Comparison of ENCODE assay signal across 21 cellular contexts in the genomic region with DNA sequence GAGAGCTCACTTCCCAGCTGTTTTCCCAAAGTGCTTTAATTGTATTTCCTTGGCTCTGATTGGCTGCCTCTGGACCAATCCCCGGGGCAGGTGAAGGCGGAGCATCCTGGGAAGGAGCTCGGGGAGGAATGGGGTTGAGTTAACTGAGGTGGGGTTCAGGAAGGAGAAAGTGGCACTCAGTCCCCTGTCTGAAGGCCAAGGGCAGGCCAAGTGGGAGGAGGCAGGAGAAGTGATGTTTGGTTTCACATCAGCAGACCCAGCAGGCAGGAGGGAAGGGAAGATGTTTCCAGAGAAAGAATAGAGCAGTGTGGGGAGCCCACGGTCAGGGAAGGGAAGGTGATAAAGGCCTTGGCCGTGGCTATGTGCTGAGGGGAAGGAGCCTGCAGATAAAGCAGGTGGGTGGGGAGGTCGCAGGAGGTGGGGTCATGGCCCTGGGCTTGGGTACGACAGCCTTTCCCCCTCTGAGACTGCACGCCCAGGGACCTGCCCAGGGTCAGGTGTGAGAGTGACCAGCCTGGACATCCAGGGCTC. TPM values are rescaled to one million over a fixed set of nuclear protein-coding genes. Genes with fewer than 3 reads are reported as not detected.
DNase-seq lines count a peak whose midpoint lies in the region; ATAC-seq and TF ChIP-seq lines count a peak whose summit lies in the region.
"Had no signal": no experiment of that assay in that cellular context is flagged by ENCODE, and none has a peak within 500 bp of the region (broad histone marks: within the 10 kb centered on the region; RNA-seq: fewer than 3 reads in every experiment).

No MANE protein-coding gene starts in this region.

- peaks cover 62% of the 10 kb centered on the region for H3K4me1 Mint-ChIP-seq in activated CD4-positive, alpha-beta T cell treated with anti-CD3 and anti-CD28 coated beads, Interleukin-2, amount 10 ng/mL, durations not matched to agents 7 days and 5 days
- peaks cover 70 to 76% (median 71%) of the 10 kb centered on the region in 3 donors for H3K4me1 Mint-ChIP-seq in T-cell

- intact Hi-C loops in testis (cut with DNase I; ENCODE audit: low total_unique reads) = no loop called here

- no peak overlapping the region for H3K4me3 ChIP-seq in testis
- H3K4me3 ChIP-seq: colonic mucosa, left ventricle myocardium inferior, skin epidermis, thoracic aorta had no signal

- H3K27ac ChIP-seq in testis = no peak overlapping the region
- H3K27ac ChIP-seq: colonic mucosa, left ventricle myocardium inferior, skin epidermis, thoracic aorta had no signal

- peak overlapping the region; percentile 61 for H3K27ac Mint-ChIP-seq in activated CD4-positive, alpha-beta T cell treated with anti-CD3 and anti-CD28 coated beads, Interleukin-2, amount 10 ng/mL, durations not matched to agents 7 days and 5 days
- H3K27ac Mint-ChIP-seq in T-cell = peak overlapping the region; percentile 68 to 91
- H3K27ac Mint-ChIP-seq: activated naive CD4-positive, alpha-beta T cell treated with anti-CD3 and anti-CD28 coated beads for 36 hours had no signal

- H3K9me3 ChIP-seq in testis = no peaks in the 10 kb centered on the region
- H3K9me3 ChIP-seq: colonic mucosa, left ventricle myocardium inferior, thoracic aorta had no signal

- WGBS in testis, 2 donors = 43 to 50% methylated on average over 8 of the region's 8 CpGs

- no peak for TF ChIP-seq POLR2A in testis (IDR thresholded peaks at IDR 0.05)

- H3K27me3 ChIP-seq in testis = no peaks in the 10 kb centered on the region
- H3K27me3 ChIP-seq: colonic mucosa had no signal

- no peaks in the 10 kb centered on the region for H3K36me3 ChIP-seq in testis (ENCODE audit: low read depth, missing control alignments)
- H3K36me3 ChIP-seq: colonic mucosa had no signal

- in situ Hi-C loops in KBM-7 (cut with MboI; ENCODE audit: low pct_unique_long_range_greater_than_20kb, low sequenced_read_pairs) = loop anchor here (25.0 kb wide), 2 partner anchors 312 to 437 kb away; a partner anchor contains a TSS

- ATAC-seq in T-cell (replicated peaks in 1 of 4) (no peak), GM19395 (IDR thresholded peaks at IDR 0.05; ENCODE audit: unreplicated experiment) (no peak)

- CTCF ChIA-PET in activated CD4-positive, alpha-beta T cell treated with anti-CD3 and anti-CD28 coated beads, Interleukin-2, amount 10 ng/mL, durations not matched to agents 7 days and 5 days (lab: Charles Lee) = interaction anchor here (10.6 kb wide), 1 partner anchor 9 kb away, joined by 76 read pairs; no protein-coding TSS in a partner anchor
- CTCF ChIA-PET in T-cell (lab: Charles Lee) = interaction anchor here in 1 of 2 donors (1.1 kb wide), 1 partner anchor 10 kb away, joined by 3 read pairs; no protein-coding TSS in a partner anchor

- H3K36me3 Mint-ChIP-seq in activated CD4-positive, alpha-beta T cell treated with anti-CD3 and anti-CD28 coated beads, Interleukin-2, amount 10 ng/mL, durations not matched to agents 7 days and 5 days (ENCODE audit: low read depth) = peaks cover 13% of the 10 kb centered on the region
- H3K36me3 Mint-ChIP-seq in T-cell = peaks cover 11% of the 10 kb centered on the region

- no peaks in the 10 kb centered on the region for H3K9me3 Mint-ChIP-seq in activated CD4-positive, alpha-beta T cell treated with anti-CD3 and anti-CD28 coated beads, Interleukin-2, amount 10 ng/mL, durations not matched to agents 7 days and 5 days
- H3K9me3 Mint-ChIP-seq in T-cell = no peaks in the 10 kb centered on the region
- H3K9me3 Mint-ChIP-seq: activated naive CD4-positive, alpha-beta T cell treated with anti-CD3 and anti-CD28 coated beads for 36 hours had no signal

- no peak for TF ChIP-seq CTCF in testis (IDR thresholded peaks at IDR 0.05)

- H3K27me3 Mint-ChIP-seq in activated CD4-positive, alpha-beta T cell treated with anti-CD3 and anti-CD28 coated beads, Interleukin-2, amount 10 ng/mL, durations not matched to agents 7 days and 5 days = no peaks in the 10 kb centered on the region
- H3K27me3 Mint-ChIP-seq in T-cell = no peaks in the 10 kb centered on the region

- peaks cover 45% of the 10 kb centered on the region for H3K4me1 ChIP-seq in testis

- no peak overlapping the region for H3K4me3 Mint-ChIP-seq in activated CD4-positive, alpha-beta T cell treated with anti-CD3 and anti-CD28 coated beads, Interleukin-2, amount 10 ng/mL, durations not matched to agents 7 days and 5 days
- H3K4me3 Mint-ChIP-seq in T-cell = peak overlapping the region in 1 of 3 donors; percentile 79
- H3K4me3 Mint-ChIP-seq: activated naive CD4-positive, alpha-beta T cell treated with anti-CD3 and anti-CD28 coated beads for 36 hours had no signal

- no peak for DNase-seq in activated CD4-positive, alpha-beta T cell treated with anti-CD3 and anti-CD28 coated beads, Interleukin-2, amount 10 ng/mL, durations not matched to agents 7 days and 5 days
- no peak for DNase-seq in activated CD4-positive, alpha-beta T cell treated with anti-CD3 and anti-CD28 coated beads, Interleukin-2, amount 50 U/mL, for 1 hour
- DNase-seq in T-cell = no peak
- peak; percentile 72 for DNase-seq in iPS-NIHi11 (ENCODE audit: low spot score)
- DNase-seq in testis = peak; percentile 45
- DNase-seq in KBM-7 = no peak
- DNase-seq in NCI-H2107 (lab: John Stamatoyannopoulos, UW) = no peak
- DNase-seq: activated CD4-positive, alpha-beta T cell treated with anti-CD3 and anti-CD28 coated beads for 1 hour; activated naive CD4-positive, alpha-beta T cell treated with anti-CD3 and anti-CD28 coated beads for 36 hours; colonic mucosa; Kasumi-1; left ventricle myocardium inferior; NCI-H1417; NCI-H226; OCI-M1; stimulated activated CD4-positive, alpha-beta T cell treated with anti-CD3 and anti-CD28 coated beads, Interleukin-4, amount 100 ng/mL, for 4 hours; stimulated activated CD8-positive, alpha-beta memory T cell treated with anti-CD3 and anti-CD28 coated beads, Interleukin-4, amount 100 ng/mL, for 48 hours had no signal

- POLR2A ChIA-PET in activated CD4-positive, alpha-beta T cell treated with anti-CD3 and anti-CD28 coated beads, Interleukin-2, amount 10 ng/mL, durations not matched to agents 7 days and 5 days (lab: Charles Lee) = no interaction called here
- POLR2A ChIA-PET in T-cell (lab: Charles Lee) = interaction anchor here in 1 of 2 donors (0.6 kb wide), 1 partner anchor 242 kb away, joined by 5 read pairs; no protein-coding TSS in a partner anchor

RNA-seq across cellular contexts. Expression of a gene that starts 3.1 kb away (rescaled TPM):
- total RNA-seq in activated CD4-positive, alpha-beta T cell treated with anti-CD3 and anti-CD28 coated beads, Interleukin-2, amount 10 ng/mL, durations not matched to agents 7 days and 5 days = 10 to 100 TPM; 39.6 to 42.5 TPM
- total RNA-seq in T-cell (10 to 100 TPM; 20.2 to 39.3 (median 30.0) TPM), testis (10 to 100 TPM; 31.7 to 51.7 TPM)
- polyA plus RNA-seq in testis (ENCODE audit: insufficient read depth, low read depth, low replicate concordance) = 57.0 TPM

RNA-seq across cellular contexts. Expression of a gene that starts 19.9 kb away (rescaled TPM):
- total RNA-seq in activated CD4-positive, alpha-beta T cell treated with anti-CD3 and anti-CD28 coated beads, Interleukin-2, amount 10 ng/mL, durations not matched to agents 7 days and 5 days = not detected
- total RNA-seq in T-cell (not detected), testis (1 to 10 TPM in 1 of 2 donors, under 1 TPM in 1; 0.99 to 2.4 TPM)
- polyA plus RNA-seq in testis (ENCODE audit: insufficient read depth, low read depth, low replicate concordance) = 1.0 TPM
- total RNA-seq: activated naive CD4-positive, alpha-beta T cell treated with anti-CD3 and anti-CD28 coated beads for 36 hours; colonic mucosa; left ventricle myocardium inferior; mucosa of gallbladder; thoracic aorta had no signal

RNA-seq across cellular contexts. Expression of a gene that starts 20.1 kb away (rescaled TPM):
- not detected for total RNA-seq in activated CD4-positive, alpha-beta T cell treated with anti-CD3 and anti-CD28 coated beads, Interleukin-2, amount 10 ng/mL, durations not matched to agents 7 days and 5 days
- not detected for total RNA-seq in T-cell
- total RNA-seq in testis = under 1 TPM; 0.31 to 0.74 TPM
- 0.62 TPM for polyA plus RNA-seq in testis (ENCODE audit: insufficient read depth, low read depth, low replicate concordance)
- total RNA-seq: activated naive CD4-positive, alpha-beta T cell treated with anti-CD3 and anti-CD28 coated beads for 36 hours; colonic mucosa; thoracic aorta had no signal

RNA-seq across cellular contexts. Expression of a gene that starts 40.5 kb away (rescaled TPM):
- total RNA-seq in activated CD4-positive, alpha-beta T cell treated with anti-CD3 and anti-CD28 coated beads, Interleukin-2, amount 10 ng/mL, durations not matched to agents 7 days and 5 days = 1 to 10 TPM; 2.5 to 2.6 TPM
- total RNA-seq in T-cell (1 to 10 TPM in 1 of 5 donors, under 1 TPM in 4; 0.33 to 1.2 (median 0.64) TPM), testis (1 to 10 TPM; 5.7 to 8.4 TPM)
- polyA plus RNA-seq in testis (ENCODE audit: insufficient read depth, low read depth, low replicate concordance) = 2.5 TPM

Comparison
In these comparisons a context has a peak if more than half of its experiments do, and no peak if none do; other contexts are left out.
1. DNase-seq: peak in iPS-NIHi11 (single experiment) and testis (single experiment); none in activated CD4-positive, alpha-beta T cell treated with anti-CD3 and anti-CD28 coated beads, Interleukin-2, amount 10 ng/mL, durations not matched to agents 7 days and 5 days (single experiment), activated CD4-positive, alpha-beta T cell treated with anti-CD3 and anti-CD28 coated beads, Interleukin-2, amount 50 U/mL, for 1 hour (single experiment), T-cell (0 of 34), KBM-7 (single experiment) and NCI-H2107 (single experiment).